ENCODE assay signal across 8 cellular contexts in the genomic region with DNA sequence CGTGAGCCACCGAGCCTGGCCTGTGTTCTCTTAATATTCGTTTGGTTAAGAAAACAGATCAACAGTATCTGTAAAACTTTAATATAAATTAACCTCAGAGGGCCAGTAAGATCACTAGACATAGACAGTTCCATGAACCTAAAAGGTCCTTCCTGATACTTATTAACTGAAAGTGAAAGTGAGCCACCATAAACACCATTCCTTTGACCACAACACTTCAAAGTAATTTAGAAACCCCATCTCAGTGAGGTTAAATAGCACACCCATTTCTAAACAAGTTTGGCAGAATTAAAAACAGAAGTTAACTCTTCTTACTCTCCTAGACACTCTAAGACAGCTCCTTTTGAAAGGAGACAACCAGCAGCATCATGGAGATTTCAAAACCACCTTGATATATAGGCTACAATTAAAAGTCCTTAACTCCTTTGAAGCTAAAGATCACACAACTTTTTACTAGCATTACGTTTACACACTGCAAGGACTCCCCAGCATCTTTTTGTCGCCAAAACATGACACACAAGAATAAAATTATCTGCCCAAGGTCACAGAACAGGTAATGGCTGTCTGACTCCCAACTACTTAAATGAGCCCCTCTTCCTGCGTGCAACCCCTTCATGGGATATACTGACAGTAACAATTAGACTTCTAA. TPM values are rescaled to one million over a fixed set of nuclear protein-coding genes. Genes with fewer than 3 reads are reported as not detected.
DNase-seq lines count a peak whose midpoint lies in the region; ATAC-seq and TF ChIP-seq lines count a peak whose summit lies in the region.

No MANE protein-coding gene starts in this region.

- 22 to 28% methylated on average over 6 of the region's 6 CpGs for WGBS in esophagus, 2 donors
- WGBS in prostate gland, result 35% methylated on average over 6 of the region's 6 CpGs

- intact Hi-C loops in cardiac septum (cut with DNase I) (no loop called here), Panc1 (cut with micrococcal nuclease; ENCODE audit: unreplicated experiment) (no loop called here), prostate gland (cut with DNase I) (no loop called here)

- POLR2A ChIA-PET in Panc1 (lab: Charles Lee), result no interaction called here

- in situ Hi-C loops in Panc1 (cut with HindIII; ENCODE audit: low pct_unique_long_range_greater_than_20kb, low sequenced_read_pairs), result no loop called here

- ATAC-seq in Panc1, result no peak

- CTCF ChIA-PET in Panc1 (lab: Charles Lee), result no interaction called here

- H3K27me3 ChIP-seq in cardiac muscle cell (peaks cover 8% of the 10 kb centered on the region), Panc1 (ENCODE audit: control insufficient read depth, insufficient read depth, low read length) (no peaks in the 10 kb centered on the region), esophagus (ENCODE audit: control insufficient read depth in 1 of 2, insufficient read depth in 2 of 2, low read length in 2 of 2) (no peaks in the 10 kb centered on the region), prostate gland (replicated peaks; ENCODE audit: insufficient read depth) (no peaks in the 10 kb centered on the region)

- H3K4me3 ChIP-seq in cardiac muscle cell, result peak overlapping the region; percentile 64
- peak overlapping the region; percentile 76 to 82 for H3K4me3 ChIP-seq in Panc1 (ENCODE audit: low read depth in 2 of 2, low read length in 2 of 2)
- peak overlapping the region; percentile 73 to 99 for H3K4me3 ChIP-seq in esophagus (ENCODE audit: low read depth in 1 of 2, low read length in 2 of 2)
- H3K4me3 ChIP-seq in prostate gland, result peak overlapping the region; percentile 85 to 86

- DNase-seq in cardiac muscle cell (ENCODE audit: low read depth in 1 of 2, low spot score in 1 of 2) (no peak), cardiac septum (ENCODE audit: low spot score) (no peak), Panc1 (ENCODE audit: low read depth, low spot score) (no peak), prostate gland (ENCODE audit: low spot score) (no peak), HCEC 1CT (no peak), T1000 (lab: John Stamatoyannopoulos, UW) (no peak)
- DNase-seq in activated effector memory CD4-positive, alpha-beta T cell treated with Interleukin-2 at 50 U/mL for 16 hours, result no peak

- peaks cover 12% of the 10 kb centered on the region for H3K4me1 ChIP-seq in cardiac muscle cell (ENCODE audit: low read depth)
- H3K4me1 ChIP-seq in Panc1 (ENCODE audit: control insufficient read depth, insufficient read depth, low read length), result peaks cover 19% of the 10 kb centered on the region; the same call in 1 of the 2 replicates
- H3K4me1 ChIP-seq in esophagus (ENCODE audit: control insufficient read depth in 2 of 2, insufficient read depth in 2 of 2, low read length in 1 of 2), result peaks cover 0 to 3% of the 10 kb centered on the region in 2 donors
- H3K4me1 ChIP-seq in prostate gland (replicated peaks), result no peaks in the 10 kb centered on the region

- H3K9me3 ChIP-seq in cardiac muscle cell (ENCODE audit: low read depth) (no peaks in the 10 kb centered on the region), Panc1 (ENCODE audit: control insufficient read depth, insufficient read depth, low read depth, low read length) (no peaks in the 10 kb centered on the region), esophagus (ENCODE audit: control insufficient read depth in 2 of 2, insufficient read depth in 1 of 2, low read depth in 1 of 2, low read length in 1 of 2) (no peaks in the 10 kb centered on the region), prostate gland (no peaks in the 10 kb centered on the region)

- no peak for TF ChIP-seq POLR2A in prostate gland (IDR thresholded peaks at IDR 0.05)

- no TSS peak for BruUV-seq in Panc1 (replicated peaks; lab: Mats Ljungman, UMichigan)

- no peak overlapping the region for H3K27ac ChIP-seq in cardiac muscle cell
- peak overlapping the region; percentile 54 for H3K27ac ChIP-seq in Panc1 (ENCODE audit: low read length)
- peak overlapping the region; percentile 34 to 45 for H3K27ac ChIP-seq in esophagus (ENCODE audit: low read depth in 2 of 2, low read length in 1 of 2)
- H3K27ac ChIP-seq in prostate gland, result peak overlapping the region; percentile 2 to 89

- no peaks in the 10 kb centered on the region for H3K36me3 ChIP-seq in cardiac muscle cell
- no peaks in the 10 kb centered on the region for H3K36me3 ChIP-seq in Panc1 (ENCODE audit: control insufficient read depth, insufficient read depth, low read length)
- H3K36me3 ChIP-seq in esophagus (ENCODE audit: control insufficient read depth in 2 of 2, insufficient read depth in 2 of 2, low read length in 1 of 2), result no peaks in the 10 kb centered on the region
- no peaks in the 10 kb centered on the region for H3K36me3 ChIP-seq in prostate gland

- TF ChIP-seq CTCF in cardiac muscle cell (IDR thresholded peaks at IDR 0.05; ENCODE audit: low read depth, low read length) (no peak), Panc1 (IDR thresholded peaks at IDR 0.05) (no peak), prostate gland (IDR thresholded peaks at IDR 0.05) (no peak)

RNA-seq across cellular contexts. Expression of gene RNF19B, which starts 2.2 kb away (rescaled TPM):
- total RNA-seq in cardiac muscle cell (15.8 and 28.5 TPM in 2 replicates), cardiac septum (17.5 TPM), Panc1 (2021; ENCODE audit: unreplicated experiment) (29.1 TPM), prostate gland (10 to 100 TPM; 16.7 to 77.8 TPM)
- polyA plus RNA-seq in cardiac muscle cell (16.2 and 17.8 TPM in 2 replicates), esophagus (10 to 100 TPM; 10.7 to 19.9 TPM)
- 20.4 TPM for polyA plus RNA-seq in Panc1 (2012; ENCODE audit: insufficient read length)
